Comparison of ENCODE assay signal across 10 cellular contexts in genomic region chr9:5389109-5389732, GRCh38. TPM values are rescaled to one million over a fixed set of nuclear protein-coding genes. Genes with fewer than 3 reads are reported as not detected.
DNase-seq lines count a peak whose midpoint lies in the region; ATAC-seq and TF ChIP-seq lines count a peak whose summit lies in the region.
"Had no signal": no experiment of that assay in that cellular context is flagged by ENCODE, and none has a peak within 500 bp of the region (broad histone marks: within the 10 kb centered on the region; RNA-seq: fewer than 3 reads in every experiment).

No MANE protein-coding gene starts in this region.

- H3K79me2 ChIP-seq in smooth muscle cell (ENCODE audit: low read depth) (no peaks in the 10 kb centered on the region), neural progenitor cell (ENCODE audit: low read depth) (no peaks in the 10 kb centered on the region)

- H3K4me2 ChIP-seq in smooth muscle cell (peak overlapping the region; percentile 46), neural progenitor cell (no peak overlapping the region)

- H3K4me3 Mint-ChIP-seq in activated CD4-positive, alpha-beta T cell treated with anti-CD3 and anti-CD28 coated beads for 36 hours = no peak overlapping the region
- no peak overlapping the region for H3K4me3 Mint-ChIP-seq in activated CD8-positive, alpha-beta T cell treated with anti-CD3 and anti-CD28 coated beads for 36 hours
- H3K4me3 Mint-ChIP-seq in neural progenitor cell = no peak overlapping the region
- H3K4me3 Mint-ChIP-seq: T-cell had no signal

- POLR2A ChIA-PET in activated CD4-positive, alpha-beta T cell treated with anti-CD3 and anti-CD28 coated beads for 36 hours (lab: Charles Lee) = no interaction called here
- POLR2A ChIA-PET in activated CD8-positive, alpha-beta T cell treated with anti-CD3 and anti-CD28 coated beads for 36 hours (lab: Charles Lee) = no interaction called here

- H4K20me1 ChIP-seq in smooth muscle cell (ENCODE audit: low read depth) = no peaks in the 10 kb centered on the region
- H4K20me1 ChIP-seq in neural progenitor cell (ENCODE audit: low read depth) = no peaks in the 10 kb centered on the region

- H3K27me3 ChIP-seq in smooth muscle cell (ENCODE audit: low read depth) (no peaks in the 10 kb centered on the region), neural progenitor cell (no peaks in the 10 kb centered on the region)
- H3K27me3 ChIP-seq: transverse colon had no signal

- WGBS in smooth muscle cell (ENCODE audit: low lambda C conversion rate) = 46% methylated on average over 3 of the region's 3 CpGs

- no peak overlapping the region for H3K4me3 ChIP-seq in smooth muscle cell
- H3K4me3 ChIP-seq in neural progenitor cell = no peak overlapping the region
- H3K4me3 ChIP-seq: transverse colon had no signal

- no peaks in the 10 kb centered on the region for H3K9me3 ChIP-seq in smooth muscle cell (replicated peaks; ENCODE audit: low read depth)
- no peaks in the 10 kb centered on the region for H3K9me3 ChIP-seq in neural progenitor cell (ENCODE audit: low read depth)
- H3K9me3 ChIP-seq: transverse colon had no signal

- H3K4me1 ChIP-seq in smooth muscle cell (ENCODE audit: low read depth) = no peaks in the 10 kb centered on the region
- H3K4me1 ChIP-seq in neural progenitor cell = no peaks in the 10 kb centered on the region
- H3K4me1 ChIP-seq: transverse colon had no signal

- peaks cover 3% of the 10 kb centered on the region for H3K36me3 Mint-ChIP-seq in activated CD4-positive, alpha-beta T cell treated with anti-CD3 and anti-CD28 coated beads for 36 hours (ENCODE audit: low read depth)
- H3K36me3 Mint-ChIP-seq in activated CD8-positive, alpha-beta T cell treated with anti-CD3 and anti-CD28 coated beads for 36 hours (ENCODE audit: low read depth) = no peaks in the 10 kb centered on the region
- no peaks in the 10 kb centered on the region for H3K36me3 Mint-ChIP-seq in neural progenitor cell

- no peaks in the 10 kb centered on the region for H3K27me3 Mint-ChIP-seq in activated CD4-positive, alpha-beta T cell treated with anti-CD3 and anti-CD28 coated beads for 36 hours
- H3K27me3 Mint-ChIP-seq in activated CD8-positive, alpha-beta T cell treated with anti-CD3 and anti-CD28 coated beads for 36 hours = no peaks in the 10 kb centered on the region
- peaks cover 3% of the 10 kb centered on the region for H3K27me3 Mint-ChIP-seq in neural progenitor cell (ENCODE audit: insufficient read depth, low read depth)
- H3K27me3 Mint-ChIP-seq: T-cell had no signal

- H2AFZ ChIP-seq in smooth muscle cell (ENCODE audit: low read depth) = no peak overlapping the region
- no peak overlapping the region for H2AFZ ChIP-seq in neural progenitor cell (replicated peaks)

- H3F3A ChIP-seq in smooth muscle cell (ENCODE audit: low read depth) (no peaks in the 10 kb centered on the region), neural progenitor cell (ENCODE audit: low read depth) (no peaks in the 10 kb centered on the region)

- H3K27ac Mint-ChIP-seq in activated CD4-positive, alpha-beta T cell treated with anti-CD3 and anti-CD28 coated beads for 36 hours = no peak overlapping the region
- H3K27ac Mint-ChIP-seq in activated CD8-positive, alpha-beta T cell treated with anti-CD3 and anti-CD28 coated beads for 36 hours = no peak overlapping the region
- H3K27ac Mint-ChIP-seq in neural progenitor cell = no peak overlapping the region
- H3K27ac Mint-ChIP-seq: T-cell had no signal

- H3K4me1 Mint-ChIP-seq in activated CD4-positive, alpha-beta T cell treated with anti-CD3 and anti-CD28 coated beads for 36 hours = peaks cover 20% of the 10 kb centered on the region
- peaks cover 20% of the 10 kb centered on the region for H3K4me1 Mint-ChIP-seq in activated CD8-positive, alpha-beta T cell treated with anti-CD3 and anti-CD28 coated beads for 36 hours (ENCODE audit: low read depth)
- H3K4me1 Mint-ChIP-seq in neural progenitor cell = peaks cover 19% of the 10 kb centered on the region

- intact Hi-C loops in activated CD4-positive, alpha-beta T cell treated with anti-CD3 and anti-CD28 coated beads for 36 hours (cut with DNase I, micrococcal nuclease) = no loop called here
- intact Hi-C loops in activated CD8-positive, alpha-beta T cell treated with anti-CD3 and anti-CD28 coated beads for 36 hours (cut with micrococcal nuclease) = no loop called here

- H3K27ac ChIP-seq in smooth muscle cell (ENCODE audit: low read depth) (peak overlapping the region; percentile 52), neural progenitor cell (no peak overlapping the region)
- H3K27ac ChIP-seq: transverse colon had no signal

- peak; percentile 60 for DNase-seq in activated CD4-positive, alpha-beta T cell treated with anti-CD3 and anti-CD28 coated beads for 36 hours
- DNase-seq in activated CD4-positive, alpha-beta T cell treated with anti-CD3 and anti-CD28 coated beads for 4 hours = no peak
- peak; percentile 65 for DNase-seq in activated CD8-positive, alpha-beta T cell treated with anti-CD3 and anti-CD28 coated beads for 36 hours
- DNase-seq in smooth muscle cell (lab: John Stamatoyannopoulos, UW; ENCODE audit: unreplicated experiment) = no peak
- no peak for DNase-seq in HT-29 (ENCODE audit: low spot score)
- no peak for DNase-seq in CD1c-positive myeloid dendritic cell (ENCODE audit: extremely low spot score)
- DNase-seq in neural progenitor cell (ENCODE audit: low spot score) = no peak
- DNase-seq: transverse colon had no signal

- H3K9me3 Mint-ChIP-seq in activated CD4-positive, alpha-beta T cell treated with anti-CD3 and anti-CD28 coated beads for 36 hours (ENCODE audit: low read depth) = no peaks in the 10 kb centered on the region
- no peaks in the 10 kb centered on the region for H3K9me3 Mint-ChIP-seq in activated CD8-positive, alpha-beta T cell treated with anti-CD3 and anti-CD28 coated beads for 36 hours
- no peaks in the 10 kb centered on the region for H3K9me3 Mint-ChIP-seq in neural progenitor cell
- H3K9me3 Mint-ChIP-seq: T-cell had no signal

- no peak for TF ChIP-seq CTCF in activated CD8-positive, alpha-beta T cell treated with anti-CD3 and anti-CD28 coated beads for 36 hours (IDR thresholded peaks at IDR 0.05)
- TF ChIP-seq CTCF in smooth muscle cell (IDR thresholded peaks at IDR 0.05; ENCODE audit: borderline replicate concordance, insufficient read depth, poor library complexity, severe bottlenecking) (no peak), neural progenitor cell (IDR thresholded peaks at IDR 0.05) (no peak)

- H3K9ac ChIP-seq in smooth muscle cell (ENCODE audit: low read depth) = peak overlapping the region; percentile 7
- H3K9ac ChIP-seq in neural progenitor cell = no peak overlapping the region

- H3K36me3 ChIP-seq in smooth muscle cell (ENCODE audit: low read depth) (no peaks in the 10 kb centered on the region), neural progenitor cell (no peaks in the 10 kb centered on the region)
- H3K36me3 ChIP-seq: transverse colon had no signal

- CTCF ChIA-PET in activated CD4-positive, alpha-beta T cell treated with anti-CD3 and anti-CD28 coated beads for 36 hours (lab: Charles Lee) = no interaction called here
- CTCF ChIA-PET in activated CD8-positive, alpha-beta T cell treated with anti-CD3 and anti-CD28 coated beads for 36 hours (lab: Charles Lee) = no interaction called here

- peak; percentile 77 for ATAC-seq in activated CD4-positive, alpha-beta T cell treated with anti-CD3 and anti-CD28 coated beads for 36 hours
- ATAC-seq in HG03175 (IDR thresholded peaks at IDR 0.05; ENCODE audit: unreplicated experiment) = peak; percentile 84
- peak; percentile 80 for ATAC-seq in activated CD8-positive, alpha-beta T cell treated with anti-CD3 and anti-CD28 coated beads for 36 hours
- ATAC-seq: T-cell had no signal

RNA-seq across cellular contexts. Expression of gene PLGRKT, which starts 48.5 kb away (rescaled TPM):
- total RNA-seq in activated CD4-positive, alpha-beta T cell treated with anti-CD3 and anti-CD28 coated beads for 36 hours = 10 to 100 TPM; 44.0 to 47.9 TPM
- total RNA-seq in activated CD8-positive, alpha-beta T cell treated with anti-CD3 and anti-CD28 coated beads for 36 hours = 10 to 100 TPM; 26.6 to 28.5 TPM
- total RNA-seq in smooth muscle cell = 40.1 and 44.2 TPM in 2 replicates
- 37.0 and 39.8 TPM in 2 replicates for polyA plus RNA-seq in smooth muscle cell
- 4.1 TPM in 2 replicates for total RNA-seq in HT-29 (2014; rRNA removed; shearing (Covaris generic))
- total RNA-seq in neural progenitor cell (ENCODE audit: low replicate concordance) = 37.7 and 38.4 TPM in 2 replicates

RNA-seq across cellular contexts. Expression of gene RLN1, which starts 49.5 kb away (rescaled TPM):
- 1 to 10 TPM; 1.6 to 2.2 TPM for total RNA-seq in activated CD4-positive, alpha-beta T cell treated with anti-CD3 and anti-CD28 coated beads for 36 hours
- total RNA-seq in activated CD8-positive, alpha-beta T cell treated with anti-CD3 and anti-CD28 coated beads for 36 hours = 1 to 10 TPM; 1.3 to 2.3 TPM
- not detected in 2 replicates for total RNA-seq in smooth muscle cell
- not detected in 2 replicates for polyA plus RNA-seq in smooth muscle cell
- total RNA-seq in HT-29 (2014; rRNA removed; shearing (Covaris generic)) = not detected in 2 replicates
- total RNA-seq in neural progenitor cell (ENCODE audit: low replicate concordance) = 1.5 and 2.2 TPM in 2 replicates

Comparison
In these comparisons a context has a peak if more than half of its experiments do, and no peak if none do; other contexts are left out.
1. DNase-seq: peak in activated CD4-positive, alpha-beta T cell treated with anti-CD3 and anti-CD28 coated beads for 36 hours (single experiment) and activated CD8-positive, alpha-beta T cell treated with anti-CD3 and anti-CD28 coated beads for 36 hours (single experiment); none in activated CD4-positive, alpha-beta T cell treated with anti-CD3 and anti-CD28 coated beads for 4 hours (0 of 2), smooth muscle cell (single experiment), HT-29 (single experiment), CD1c-positive myeloid dendritic cell (single experiment) and neural progenitor cell (single experiment).
2. Peak in every context shown above with its lines, with median percentiles within 50 percentile points of each other: ATAC-seq.